ENCODE assay signal across 1 cellular context in genomic region chr1:91548382-91549040, GRCh38.
TF ChIP-seq lines count a peak whose summit lies in the region.

No MANE protein-coding gene starts in this region.

TF ChIP-seq in HepG2, 621 proteins besides CTCF, POLR2A, EP300 and RAD21:
- no peak for TF ChIP-seq CBX1 (IDR thresholded peaks at IDR 0.05; ENCODE audit: low read depth)
- no peak for TF ChIP-seq RFXANK (CRISPR knock-in tag; IDR thresholded peaks at IDR 0.05)
- TF ChIP-seq JDP2 (CRISPR knock-in tag; IDR thresholded peaks at IDR 0.05; ENCODE audit: borderline replicate concordance), result no peak
